In genomic region chr5:140372971-140373487, GRCh38 we compare ENCODE assay signal across 1 cellular context.
TF ChIP-seq lines count a peak whose summit lies in the region.

No MANE protein-coding gene starts in this region.

TF ChIP-seq in endothelial cell of umbilical vein, 7 proteins besides CTCF, POLR2A, EP300 and RAD21:
- TF ChIP-seq GATA2 (IDR thresholded peaks at IDR 0.05; ENCODE audit: insufficient read depth, insufficient read length, low read depth, low read length) (peak; percentile 13), JUN (IDR thresholded peaks at IDR 0.05; ENCODE audit: borderline replicate concordance, insufficient read depth, insufficient read length, low read depth) (no peak), MYC (IDR thresholded peaks at IDR 0.05; ENCODE audit: low read depth, low read length) (no peak)
